In genomic region chr11:3962406-3962840, GRCh38 we compare ENCODE assay signal across 26 cellular contexts.
DNase-seq lines count a peak whose midpoint lies in the region; ATAC-seq, FAIRE-seq and TF ChIP-seq lines count a peak whose summit lies in the region.
"Had no signal": no experiment of that assay in that cellular context is flagged by ENCODE, and none has a peak within 500 bp of the region (broad histone marks: within the 10 kb centered on the region; RNA-seq: fewer than 3 reads in every experiment).

No MANE protein-coding gene starts in this region.

- no peaks in the 10 kb centered on the region for H4K20me1 ChIP-seq in endothelial cell of umbilical vein (replicated peaks; ENCODE audit: control insufficient read depth, extremely low read depth, insufficient read depth, low read length)

- no TSS peak for BruUV-seq in endothelial cell of umbilical vein (replicated peaks; lab: Mats Ljungman, UMichigan)

- no peak for DNase-seq in activated naive CD8-positive, alpha-beta T cell treated with anti-CD3 and anti-CD28 coated beads, Interleukin-2, amount 50 U/mL, for 24 hours
- DNase-seq in LHCN-M2 (ENCODE audit: low read depth) = peak; percentile 48
- peak; percentile 23 for DNase-seq in endothelial cell of umbilical vein (ENCODE audit: low read depth, low spot score)
- DNase-seq in posterior vena cava (ENCODE audit: low spot score) = no peak
- DNase-seq in immature natural killer cell = no peak
- no peak for DNase-seq in inferior parietal cortex (ENCODE audit: extremely low spot score)
- DNase-seq: activated CD4-positive, CD25-positive, alpha-beta regulatory T cell treated with anti-CD3 and anti-CD28 coated beads, Interleukin-2, amount 50 U/mL, for 72 hours; activated gamma-delta T cell treated with Interleukin-2 at 50 U/mL for 16 hours; amniotic stem cell; CD8-positive, alpha-beta memory T cell; Kasumi-1; left colon; NCI-H1105 treated with DMSO at 0.1 percent for 48 hours; NCI-H2081; NCI-H524 treated with DMSO at 0.1 percent for 48 hours; psoas muscle; stimulated activated naive CD8-positive, alpha-beta T cell treated with anti-CD3 and anti-CD28 coated beads, Interleukin-15, amount 100 ng/mL, for 72 hours; thyroid gland had no signal

- no peak overlapping the region for H3K27ac ChIP-seq in endothelial cell of umbilical vein (ENCODE audit: insufficient read depth, low read depth, low read length)
- H3K27ac ChIP-seq: cardiac muscle cell, psoas muscle, SJSA1, thyroid gland had no signal

- CTCF ChIA-PET in endothelial cell of umbilical vein (lab: Charles Lee) = interaction anchor here (1.1 to 1.2 kb wide), 2 partner anchors 108 to 113 kb away, joined by 3 to 7 read pairs; partner anchors contain the start of gene STIM1

- no peaks in the 10 kb centered on the region for H3K27me3 ChIP-seq in endothelial cell of umbilical vein (ENCODE audit: control insufficient read depth in 2 of 2, insufficient read depth in 2 of 2, low read length in 2 of 2)
- H3K27me3 ChIP-seq: cardiac muscle cell, SJSA1, thyroid gland had no signal

- POLR2A ChIA-PET in endothelial cell of umbilical vein (lab: Charles Lee) = no interaction called here

- ATAC-seq in activated naive CD8-positive, alpha-beta T cell treated with anti-CD3 and anti-CD28 coated beads, Interleukin-2, amount 50 U/mL, for 24 hours = no peak
- ATAC-seq: GM12878; left colon; psoas muscle; stimulated activated naive CD8-positive, alpha-beta T cell treated with anti-CD3 and anti-CD28 coated beads, Interleukin-15, amount 100 ng/mL, for 72 hours had no signal

- H3K4me1 ChIP-seq in endothelial cell of umbilical vein (ENCODE audit: control insufficient read depth, extremely low read depth, insufficient read depth, low read length) = no peaks in the 10 kb centered on the region

- H2AFZ ChIP-seq in endothelial cell of umbilical vein (ENCODE audit: low read depth, low read length) = no peak overlapping the region

- peaks cover 84% of the 10 kb centered on the region for H3K4me1 Mint-ChIP-seq in activated naive CD8-positive, alpha-beta T cell (ENCODE audit: low read depth)
- peaks cover 73% of the 10 kb centered on the region for H3K4me1 Mint-ChIP-seq in activated naive CD8-positive, alpha-beta T cell treated with anti-CD3 and anti-CD28 coated beads, Interleukin-2, amount 50 U/mL, for 24 hours
- peaks cover 66 to 89% of the 10 kb centered on the region in 2 donors for H3K4me1 Mint-ChIP-seq in immature natural killer cell

- peaks cover 8% of the 10 kb centered on the region for H3K36me3 Mint-ChIP-seq in activated naive CD8-positive, alpha-beta T cell
- H3K36me3 Mint-ChIP-seq in activated naive CD8-positive, alpha-beta T cell treated with anti-CD3 and anti-CD28 coated beads, Interleukin-2, amount 50 U/mL, for 24 hours (ENCODE audit: low read depth) = peaks cover 12% of the 10 kb centered on the region
- no peaks in the 10 kb centered on the region for H3K36me3 Mint-ChIP-seq in immature natural killer cell

- no peaks in the 10 kb centered on the region for H3K9me3 Mint-ChIP-seq in activated naive CD8-positive, alpha-beta T cell (ENCODE audit: low read depth)
- no peaks in the 10 kb centered on the region for H3K9me3 Mint-ChIP-seq in activated naive CD8-positive, alpha-beta T cell treated with anti-CD3 and anti-CD28 coated beads, Interleukin-2, amount 50 U/mL, for 24 hours
- no peaks in the 10 kb centered on the region for H3K9me3 Mint-ChIP-seq in immature natural killer cell
- H3K9me3 Mint-ChIP-seq: CD8-positive, alpha-beta memory T cell; dendritic cell treated with granulocyte-macrophage colony-stimulating factor and Interleukin-4, amounts not matched to agents 40 ng/mL and 50 ng/mL, for 4 days; memory B cell; stimulated activated naive CD8-positive, alpha-beta T cell treated with anti-CD3 and anti-CD28 coated beads, Interleukin-15, amount 100 ng/mL, for 72 hours; T-helper 1 cell treated with Interleukin-12 subunit alpha and Interleukin-12 subunit beta and Interleukin-4 antibody, amounts not matched to agents 30 μg/mL and 1 μg/mL, for 36 hours had no signal

- peak overlapping the region; percentile 43 for H3K27ac Mint-ChIP-seq in activated naive CD8-positive, alpha-beta T cell
- no peak overlapping the region for H3K27ac Mint-ChIP-seq in activated naive CD8-positive, alpha-beta T cell treated with anti-CD3 and anti-CD28 coated beads, Interleukin-2, amount 50 U/mL, for 24 hours
- H3K27ac Mint-ChIP-seq in immature natural killer cell = peak overlapping the region in 2 of 6 donors; percentile 46 to 57
- H3K27ac Mint-ChIP-seq: dendritic cell treated with granulocyte-macrophage colony-stimulating factor and Interleukin-4, amounts not matched to agents 40 ng/mL and 50 ng/mL, for 4 days; memory B cell; stimulated activated naive CD8-positive, alpha-beta T cell treated with anti-CD3 and anti-CD28 coated beads, Interleukin-15, amount 100 ng/mL, for 72 hours; T-helper 1 cell treated with Interleukin-12 subunit alpha and Interleukin-12 subunit beta and Interleukin-4 antibody, amounts not matched to agents 30 μg/mL and 1 μg/mL, for 36 hours had no signal

- TF ChIP-seq CTCF in endothelial cell of umbilical vein (IDR thresholded peaks at IDR 0.05; ENCODE audit: extremely low read depth in 1 of 2, insufficient read depth in 1 of 2, low read depth in 1 of 2, low read length in 2 of 2) = no peak

- no peaks in the 10 kb centered on the region for H3K9me3 ChIP-seq in endothelial cell of umbilical vein (replicated peaks; ENCODE audit: control insufficient read depth, insufficient read depth, low read length)
- H3K9me3 ChIP-seq: psoas muscle, SJSA1, thyroid gland had no signal

- no peaks in the 10 kb centered on the region for H3K27me3 Mint-ChIP-seq in activated naive CD8-positive, alpha-beta T cell
- no peaks in the 10 kb centered on the region for H3K27me3 Mint-ChIP-seq in activated naive CD8-positive, alpha-beta T cell treated with anti-CD3 and anti-CD28 coated beads, Interleukin-2, amount 50 U/mL, for 24 hours
- H3K27me3 Mint-ChIP-seq in immature natural killer cell (ENCODE audit: low read depth in 3 of 3) = peaks cover 0 to 1% (median 0%) of the 10 kb centered on the region in 3 donors
- H3K27me3 Mint-ChIP-seq: CD8-positive, alpha-beta memory T cell; dendritic cell treated with granulocyte-macrophage colony-stimulating factor and Interleukin-4, amounts not matched to agents 40 ng/mL and 50 ng/mL, for 4 days; memory B cell; stimulated activated naive CD8-positive, alpha-beta T cell treated with anti-CD3 and anti-CD28 coated beads, Interleukin-15, amount 100 ng/mL, for 72 hours had no signal

- dilution Hi-C loops in endothelial cell of umbilical vein (cut with MboI; ENCODE audit: extremely low pct_ligation_motif_present, low sequenced_read_pairs) = no loop called here

- H3K36me3 ChIP-seq in endothelial cell of umbilical vein (ENCODE audit: control insufficient read depth in 2 of 2, extremely low read depth in 1 of 2, insufficient read depth in 2 of 2, low read length in 2 of 2) = no peaks in the 10 kb centered on the region
- H3K36me3 ChIP-seq: cardiac muscle cell, SJSA1, thyroid gland had no signal

- no peaks in the 10 kb centered on the region for H3K9me1 ChIP-seq in endothelial cell of umbilical vein (replicated peaks; ENCODE audit: control insufficient read depth, extremely low read depth, insufficient read depth, low read length)

- no peak overlapping the region for H3K4me2 ChIP-seq in endothelial cell of umbilical vein (ENCODE audit: insufficient read depth, low read length)

- no peak overlapping the region for H3K4me3 Mint-ChIP-seq in activated naive CD8-positive, alpha-beta T cell
- no peak overlapping the region for H3K4me3 Mint-ChIP-seq in activated naive CD8-positive, alpha-beta T cell treated with anti-CD3 and anti-CD28 coated beads, Interleukin-2, amount 50 U/mL, for 24 hours
- H3K4me3 Mint-ChIP-seq in immature natural killer cell = no peak overlapping the region
- H3K4me3 Mint-ChIP-seq: CD8-positive, alpha-beta memory T cell; dendritic cell treated with granulocyte-macrophage colony-stimulating factor and Interleukin-4, amounts not matched to agents 40 ng/mL and 50 ng/mL, for 4 days; memory B cell; stimulated activated naive CD8-positive, alpha-beta T cell treated with anti-CD3 and anti-CD28 coated beads, Interleukin-15, amount 100 ng/mL, for 72 hours; T-helper 1 cell treated with Interleukin-12 subunit alpha and Interleukin-12 subunit beta and Interleukin-4 antibody, amounts not matched to agents 30 μg/mL and 1 μg/mL, for 36 hours had no signal

- no peaks in the 10 kb centered on the region for H3K79me2 ChIP-seq in endothelial cell of umbilical vein (ENCODE audit: control insufficient read depth, insufficient read depth, low read length)

- no peak for TF ChIP-seq POLR2A in endothelial cell of umbilical vein (IDR thresholded peaks at IDR 0.05; ENCODE audit: low read depth, low read length)

- no peak overlapping the region for H3K9ac ChIP-seq in endothelial cell of umbilical vein (replicated peaks; ENCODE audit: extremely low read depth, insufficient read depth, low read length)

- FAIRE-seq in endothelial cell of umbilical vein (lab: Jason Lieb, UNC) = no peak
- FAIRE-seq: GM12878, H1 had no signal

- intact Hi-C loops in endothelial cell of umbilical vein (cut with micrococcal nuclease) = no loop called here
- intact Hi-C loops in posterior vena cava (cut with DNase I) = no loop called here

- H3K4me3 ChIP-seq in endothelial cell of umbilical vein (replicated peaks in 1 of 3; ENCODE audit: insufficient read depth in 1 of 3, low read depth in 1 of 3, low read length in 3 of 3) = no peak overlapping the region
- H3K4me3 ChIP-seq: cardiac muscle cell, GM12878, psoas muscle, SJSA1, thyroid gland had no signal

TF ChIP-seq in endothelial cell of umbilical vein, 7 proteins besides CTCF, POLR2A, EP300 and RAD21:
- TF ChIP-seq MAX (IDR thresholded peaks at IDR 0.05; ENCODE audit: insufficient read depth, insufficient read length) (no peak), GATA2 (IDR thresholded peaks at IDR 0.05; ENCODE audit: insufficient read depth, insufficient read length, low read depth, low read length) (no peak), MYC (IDR thresholded peaks at IDR 0.05; ENCODE audit: low read depth, low read length) (no peak), FOS (IDR thresholded peaks at IDR 0.05; ENCODE audit: borderline replicate concordance, insufficient read depth, low read length) (no peak), JUN (IDR thresholded peaks at IDR 0.05; ENCODE audit: borderline replicate concordance, insufficient read depth, insufficient read length, low read depth) (no peak), EZH2 (IDR thresholded peaks at IDR 0.05; ENCODE audit: borderline replicate concordance, low read depth, low read length, severe bottlenecking) (no peak), POLR2AphosphoS5 (IDR thresholded peaks at IDR 0.05; ENCODE audit: insufficient read depth, low read depth, low read length) (no peak)

Comparison
In these comparisons a context has a peak if more than half of its experiments do, and no peak if none do; other contexts are left out.
1. DNase-seq: peak in LHCN-M2 (single experiment) and endothelial cell of umbilical vein (single experiment); none in activated naive CD8-positive, alpha-beta T cell treated with anti-CD3 and anti-CD28 coated beads, Interleukin-2, amount 50 U/mL, for 24 hours (single experiment), posterior vena cava (single experiment), immature natural killer cell (0 of 3) and inferior parietal cortex (single experiment).